ENCODE assay signal across 9 cellular contexts in genomic region chr7:66505531-66506451, GRCh38.
DNase-seq lines count a peak whose midpoint lies in the region; ATAC-seq, FAIRE-seq and TF ChIP-seq lines count a peak whose summit lies in the region.
"Had no signal": no experiment of that assay in that cellular context is flagged by ENCODE, and none has a peak within 500 bp of the region (broad histone marks: within the 10 kb centered on the region; RNA-seq: fewer than 3 reads in every experiment).

No MANE protein-coding gene starts in this region.

- H3K27ac Mint-ChIP-seq in activated naive CD4-positive, alpha-beta T cell treated with anti-CD3 and anti-CD28 coated beads, Interleukin-2, amount 50 U/mL, for 72 hours = no peak overlapping the region

- H3K27ac ChIP-seq in heart left ventricle (no peak overlapping the region), kidney (ENCODE audit: low read depth in 2 of 2, low read length in 2 of 2) (no peak overlapping the region), vagina (no peak overlapping the region)

- no peak overlapping the region for H3K9ac ChIP-seq in kidney (ENCODE audit: low read length in 2 of 2)

- no peak for FAIRE-seq in kidney (lab: Jason Lieb, UNC)

- TF ChIP-seq POLR2A in heart left ventricle (IDR thresholded peaks at IDR 0.05) = no peak
- TF ChIP-seq POLR2A in vagina (IDR thresholded peaks at IDR 0.05) = no peak

- WGBS in heart left ventricle, 4 donors = 48 to 70% (median 54%) methylated on average over 64 to 86 of the region's 86 CpGs

- H3K36me3 ChIP-seq in heart left ventricle (no peaks in the 10 kb centered on the region), kidney (ENCODE audit: control insufficient read depth in 1 of 2, insufficient read depth in 2 of 2, low read length in 2 of 2) (no peaks in the 10 kb centered on the region), vagina (no peaks in the 10 kb centered on the region)

- H3K9me3 Mint-ChIP-seq in activated naive CD4-positive, alpha-beta T cell treated with anti-CD3 and anti-CD28 coated beads, Interleukin-2, amount 50 U/mL, for 72 hours = no peaks in the 10 kb centered on the region

- DNase-seq in heart left ventricle (peak in 2 of 5 donors; percentile 25 to 63), cardiac septum (ENCODE audit: low spot score) (no peak), kidney (peak; percentile 72), vagina (ENCODE audit: extremely low spot score in 2 of 2) (no peak), NCI-H2196 treated with DMSO at 0.1 percent for 48 hours (lab: John Stamatoyannopoulos, UW; ENCODE audit: unreplicated experiment) (no peak)
- DNase-seq in activated naive CD4-positive, alpha-beta T cell treated with anti-CD3 and anti-CD28 coated beads, Interleukin-2, amount 50 U/mL, for 72 hours (ENCODE audit: low spot score in 2 of 2) = peak in 1 of 2 donors; percentile 27

- ATAC-seq in heart left ventricle (peak in 2 of 4 donors; percentile 32 to 38), HG03520 (IDR thresholded peaks at IDR 0.05; ENCODE audit: unreplicated experiment) (no peak), HG03097 (IDR thresholded peaks at IDR 0.05; ENCODE audit: low FRiP score, unreplicated experiment) (no peak)
- ATAC-seq in activated naive CD4-positive, alpha-beta T cell treated with anti-CD3 and anti-CD28 coated beads, Interleukin-2, amount 50 U/mL, for 72 hours = peak; percentile 46 to 72

- H3K4me1 ChIP-seq in heart left ventricle = peaks cover 0 to 10% (median 0%) of the 10 kb centered on the region in 12 donors
- H3K4me1 ChIP-seq in kidney (ENCODE audit: control insufficient read depth in 1 of 2, insufficient read depth in 1 of 2, low read depth in 1 of 2, low read length in 2 of 2) = peaks cover 0 to 4% of the 10 kb centered on the region in 2 donors
- peaks cover 9% of the 10 kb centered on the region for H3K4me1 ChIP-seq in vagina

- TF ChIP-seq CTCF in heart left ventricle (IDR thresholded peaks at IDR 0.05) (no peak), kidney (IDR thresholded peaks at IDR 0.05; ENCODE audit: borderline replicate concordance, extremely low read depth, insufficient read depth) (no peak), vagina (IDR thresholded peaks at IDR 0.05) (no peak)

- intact Hi-C loops in heart left ventricle (cut with DNase I) (no loop called here), cardiac septum (cut with DNase I) (no loop called here), kidney (cut with DNase I) (no loop called here), vagina (cut with DNase I) (no loop called here)

- peaks cover 0 to 28% (median 6%) of the 10 kb centered on the region in 9 donors for H3K27me3 ChIP-seq in heart left ventricle
- no peaks in the 10 kb centered on the region for H3K27me3 ChIP-seq in vagina

- H3K9me3 ChIP-seq in heart left ventricle (no peaks in the 10 kb centered on the region), kidney (ENCODE audit: control insufficient read depth in 1 of 2, low read length in 2 of 2) (no peaks in the 10 kb centered on the region), vagina (no peaks in the 10 kb centered on the region)

- H3K4me3 ChIP-seq in heart left ventricle = peak overlapping the region in 10 of 12 donors; percentile 11 to 58 (median 42)
- H3K4me3 ChIP-seq in kidney (ENCODE audit: low read length in 2 of 2) = no peak overlapping the region
- H3K4me3 ChIP-seq in vagina = peak overlapping the region; percentile 39 to 45
- H3K4me3 ChIP-seq: lung had no signal

- no peaks in the 10 kb centered on the region for H3K36me3 Mint-ChIP-seq in activated naive CD4-positive, alpha-beta T cell treated with anti-CD3 and anti-CD28 coated beads, Interleukin-2, amount 50 U/mL, for 72 hours

Comparison
In these comparisons a context has a peak if more than half of its experiments do, and no peak if none do; other contexts are left out.
1. ATAC-seq: peak in activated naive CD4-positive, alpha-beta T cell treated with anti-CD3 and anti-CD28 coated beads, Interleukin-2, amount 50 U/mL, for 72 hours (2 of 2); none in HG03520 (single experiment) and HG03097 (single experiment).
2. H3K4me3 ChIP-seq: peak in heart left ventricle (10 of 12) and vagina (2 of 2); none in kidney (0 of 2).